39 cellular contexts compared by ENCODE assay signal in genomic region chr2:240716130-240716798, GRCh38. TPM values are rescaled to one million over a fixed set of nuclear protein-coding genes. Genes with fewer than 3 reads are reported as not detected.
"Had no signal": no experiment of that assay in that cellular context is flagged by ENCODE, and none has a peak within 500 bp of the region (broad histone marks: within the 10 kb centered on the region; RNA-seq: fewer than 3 reads in every experiment).

No MANE protein-coding gene starts in this region.

- H3K27ac ChIP-seq: adrenal gland, body of pancreas, gastroesophageal sphincter, ovary, prostate gland, stomach, thyroid gland, upper lobe of right lung, WERI-Rb-1 had no signal

- H3K9me3 Mint-ChIP-seq: activated CD4-positive, alpha-beta memory T cell treated with anti-CD3 and anti-CD28 coated beads for 36 hours; activated CD4-positive, alpha-beta T cell treated with anti-CD3 and anti-CD28 coated beads, Interleukin-2, amount 10 ng/mL, durations not matched to agents 24 days and 14 days; activated naive CD4-positive, alpha-beta T cell treated with anti-CD3 and anti-CD28 coated beads for 36 hours; activated naive CD8-positive, alpha-beta T cell treated with anti-CD3 and anti-CD28 coated beads for 36 hours; activated T-helper 1 cell treated with anti-CD3 and anti-CD28 coated beads, Interleukin-12 subunit alpha, Interleukin-12 subunit beta, Interleukin-2, Interleukin-4 antibody, amounts not matched to agents 30 ng/mL and 10 ng/mL and 1 ng/mL, durations not matched to agents 14 hours and 24 hours and 36 hours; natural killer cell; stimulated activated naive B cell treated with anti-CD40 and anti-IgM and Interleukin-4, amounts not matched to agents 10 μg/mL and 1 μg/mL and 100 μg/mL, for 72 hours had no signal

- H3K4me2 ChIP-seq: smooth muscle cell had no signal

- ATAC-seq: body of pancreas; gastroesophageal sphincter; left lobe of liver; natural killer cell; stimulated activated naive B cell treated with anti-CD40 and anti-IgM and Interleukin-4, amounts not matched to agents 10 μg/mL and 1 μg/mL and 100 μg/mL, for 72 hours; upper lobe of right lung had no signal

- H3K27me3 Mint-ChIP-seq: activated CD4-positive, alpha-beta memory T cell treated with anti-CD3 and anti-CD28 coated beads for 36 hours; activated CD4-positive, alpha-beta T cell treated with anti-CD3 and anti-CD28 coated beads, Interleukin-2, amount 10 ng/mL, durations not matched to agents 24 days and 14 days; activated naive CD8-positive, alpha-beta T cell treated with anti-CD3 and anti-CD28 coated beads for 36 hours had no signal

- H3K27me3 ChIP-seq: adrenal gland, body of pancreas, ovary, thyroid gland, upper lobe of right lung had no signal

- H3K4me3 Mint-ChIP-seq: activated CD4-positive, alpha-beta memory T cell treated with anti-CD3 and anti-CD28 coated beads for 36 hours; activated CD4-positive, alpha-beta T cell treated with anti-CD3 and anti-CD28 coated beads, Interleukin-2, amount 10 ng/mL, durations not matched to agents 24 days and 14 days; activated naive CD4-positive, alpha-beta T cell treated with anti-CD3 and anti-CD28 coated beads for 36 hours; activated naive CD8-positive, alpha-beta T cell treated with anti-CD3 and anti-CD28 coated beads for 36 hours; activated T-helper 1 cell treated with anti-CD3 and anti-CD28 coated beads, Interleukin-12 subunit alpha, Interleukin-12 subunit beta, Interleukin-2, Interleukin-4 antibody, amounts not matched to agents 30 ng/mL and 10 ng/mL and 1 ng/mL, durations not matched to agents 14 hours and 24 hours and 36 hours; natural killer cell; stimulated activated naive B cell treated with anti-CD40 and anti-IgM and Interleukin-4, amounts not matched to agents 10 μg/mL and 1 μg/mL and 100 μg/mL, for 72 hours had no signal

- H3K27ac Mint-ChIP-seq: activated CD4-positive, alpha-beta memory T cell treated with anti-CD3 and anti-CD28 coated beads for 36 hours; activated CD4-positive, alpha-beta T cell treated with anti-CD3 and anti-CD28 coated beads, Interleukin-2, amount 10 ng/mL, durations not matched to agents 24 days and 14 days; activated naive CD4-positive, alpha-beta T cell treated with anti-CD3 and anti-CD28 coated beads for 36 hours; activated naive CD8-positive, alpha-beta T cell treated with anti-CD3 and anti-CD28 coated beads for 36 hours; activated T-helper 1 cell treated with anti-CD3 and anti-CD28 coated beads, Interleukin-12 subunit alpha, Interleukin-12 subunit beta, Interleukin-2, Interleukin-4 antibody, amounts not matched to agents 30 ng/mL and 10 ng/mL and 1 ng/mL, durations not matched to agents 14 hours and 24 hours and 36 hours; natural killer cell; stimulated activated naive B cell treated with anti-CD40 and anti-IgM and Interleukin-4, amounts not matched to agents 10 μg/mL and 1 μg/mL and 100 μg/mL, for 72 hours had no signal

- H3K4me1 ChIP-seq: adrenal gland, gastroesophageal sphincter, prostate gland, stomach, thyroid gland, upper lobe of right lung had no signal

- H3K36me3 ChIP-seq: adrenal gland, gastroesophageal sphincter, ovary, prostate gland, stomach, thyroid gland, upper lobe of right lung had no signal

- H3K4me1 Mint-ChIP-seq: activated CD4-positive, alpha-beta T cell treated with anti-CD3 and anti-CD28 coated beads, Interleukin-2, amount 10 ng/mL, durations not matched to agents 24 days and 14 days; activated naive CD8-positive, alpha-beta T cell treated with anti-CD3 and anti-CD28 coated beads for 36 hours; natural killer cell; stimulated activated naive B cell treated with anti-CD40 and anti-IgM and Interleukin-4, amounts not matched to agents 10 μg/mL and 1 μg/mL and 100 μg/mL, for 72 hours had no signal

- H3K36me3 Mint-ChIP-seq: activated CD4-positive, alpha-beta memory T cell treated with anti-CD3 and anti-CD28 coated beads for 36 hours; activated naive CD8-positive, alpha-beta T cell treated with anti-CD3 and anti-CD28 coated beads for 36 hours; natural killer cell; stimulated activated naive B cell treated with anti-CD40 and anti-IgM and Interleukin-4, amounts not matched to agents 10 μg/mL and 1 μg/mL and 100 μg/mL, for 72 hours had no signal

- H3K4me3 ChIP-seq: adrenal gland, body of pancreas, gastroesophageal sphincter, lung, ovary, prostate gland, smooth muscle cell, stomach, thyroid gland, upper lobe of right lung had no signal

- DNase-seq: activated CD4-positive, alpha-beta memory T cell treated with anti-CD3 and anti-CD28 coated beads for 36 hours; activated CD4-positive, alpha-beta T cell treated with anti-CD3 and anti-CD28 coated beads, Interleukin-2, amount 10 ng/mL, durations not matched to agents 24 days and 14 days; activated CD4-positive, CD25-positive, alpha-beta regulatory T cell treated with anti-CD3 and anti-CD28 coated beads, Interleukin-2, amount 50 U/mL, for 72 hours; activated CD8-positive, alpha-beta memory T cell treated with anti-CD3 and anti-CD28 coated beads, Interleukin-2, amount 50 U/mL, for 4 hours; activated effector memory CD4-positive, alpha-beta T cell treated with anti-CD3 and anti-CD28 coated beads, Interleukin-2, amount 50 U/mL, for 16 hours; activated naive CD4-positive, alpha-beta T cell treated with anti-CD3 and anti-CD28 coated beads for 36 hours; activated naive CD8-positive, alpha-beta T cell treated with anti-CD3 and anti-CD28 coated beads for 36 hours; activated T-cell treated with anti-CD3 and anti-CD28 coated beads, Interleukin-2, amount 50 U/mL, for 1 hour; adrenal gland; aorta; body of pancreas; cortex of kidney; kidney glomerular epithelial cell; mesendoderm; natural killer cell; ovary; stimulated activated CD4-positive, alpha-beta T cell treated with anti-CD3 and anti-CD28 coated beads, Interleukin-15, amount 100 ng/mL, for 24 hours; stimulated activated CD4-positive, alpha-beta T cell treated with anti-CD3 and anti-CD28 coated beads, Interleukin-2, amount 100 ng/mL, for 24 hours; stimulated activated naive B cell treated with anti-CD40 and anti-IgM and Interleukin-4, amounts not matched to agents 10 μg/mL and 1 μg/mL and 100 μg/mL, for 72 hours; stomach; T-helper 9 cell; thyroid gland; upper lobe of right lung; WERI-Rb-1 had no signal

- H3K9me3 ChIP-seq: adrenal gland, body of pancreas, gastroesophageal sphincter, ovary, prostate gland, stomach, thyroid gland, upper lobe of right lung had no signal

RNA-seq across cellular contexts. Expression of gene AQP12A, which starts 24.6 kb away (rescaled TPM):
- total RNA-seq: activated CD4-positive, alpha-beta memory T cell treated with anti-CD3 and anti-CD28 coated beads for 36 hours; activated CD4-positive, alpha-beta T cell treated with anti-CD3 and anti-CD28 coated beads, Interleukin-2, amount 10 ng/mL, durations not matched to agents 24 days and 14 days; activated CD8-positive, alpha-beta memory T cell treated with anti-CD3 and anti-CD28 coated beads for 36 hours; activated naive CD4-positive, alpha-beta T cell treated with anti-CD3 and anti-CD28 coated beads for 36 hours; activated naive CD8-positive, alpha-beta T cell treated with anti-CD3 and anti-CD28 coated beads for 36 hours; activated T-helper 1 cell treated with anti-CD3 and anti-CD28 coated beads, Interleukin-12 subunit alpha, Interleukin-12 subunit beta, Interleukin-2, Interleukin-4 antibody, amounts not matched to agents 30 ng/mL and 10 ng/mL and 1 ng/mL, durations not matched to agents 14 hours and 24 hours and 36 hours; adrenal gland; aorta; cardiac septum; chondrocyte; endothelial cell of umbilical vein; fibroblast of lung; fibroblast of villous mesenchyme; gastroesophageal sphincter; left lobe of liver; lung; mononuclear cell; natural killer cell; ovary; prostate gland; smooth muscle cell; stomach; T-helper 1 cell treated with Interleukin-12 subunit alpha and Interleukin-12 subunit beta and Interleukin-4 antibody, amounts not matched to agents 30 ng/mL and 1 ng/mL, for 36 hours; thyroid gland; upper lobe of right lung had no signal
- polyA plus RNA-seq: adrenal gland, endothelial cell of umbilical vein, esophagus, fibroblast of lung, lung, ovary, smooth muscle cell, stomach had no signal

RNA-seq across cellular contexts. Expression of gene AQP12B, which starts 33.6 kb away (rescaled TPM):
- total RNA-seq: activated CD4-positive, alpha-beta memory T cell treated with anti-CD3 and anti-CD28 coated beads for 36 hours; activated CD4-positive, alpha-beta T cell treated with anti-CD3 and anti-CD28 coated beads, Interleukin-2, amount 10 ng/mL, durations not matched to agents 24 days and 14 days; activated CD8-positive, alpha-beta memory T cell treated with anti-CD3 and anti-CD28 coated beads for 36 hours; activated naive CD4-positive, alpha-beta T cell treated with anti-CD3 and anti-CD28 coated beads for 36 hours; activated naive CD8-positive, alpha-beta T cell treated with anti-CD3 and anti-CD28 coated beads for 36 hours; activated T-helper 1 cell treated with anti-CD3 and anti-CD28 coated beads, Interleukin-12 subunit alpha, Interleukin-12 subunit beta, Interleukin-2, Interleukin-4 antibody, amounts not matched to agents 30 ng/mL and 10 ng/mL and 1 ng/mL, durations not matched to agents 14 hours and 24 hours and 36 hours; adrenal gland; aorta; cardiac septum; chondrocyte; endothelial cell of umbilical vein; fibroblast of lung; fibroblast of villous mesenchyme; gastroesophageal sphincter; left lobe of liver; mononuclear cell; natural killer cell; prostate gland; smooth muscle cell; T-helper 1 cell treated with Interleukin-12 subunit alpha and Interleukin-12 subunit beta and Interleukin-4 antibody, amounts not matched to agents 30 ng/mL and 1 ng/mL, for 36 hours; upper lobe of right lung had no signal
- polyA plus RNA-seq: endothelial cell of umbilical vein, esophagus, fibroblast of lung, lung, ovary, smooth muscle cell had no signal
